ENCODE assay signal across 8 cellular contexts in genomic region chr11:3824714-3825472, GRCh38. TPM values are rescaled to one million over a fixed set of nuclear protein-coding genes. Genes with fewer than 3 reads are reported as not detected.
DNase-seq lines count a peak whose midpoint lies in the region; ATAC-seq and TF ChIP-seq lines count a peak whose summit lies in the region.

No MANE protein-coding gene starts in this region.

- TF ChIP-seq CTCF in WTC11 (IDR thresholded peaks at IDR 0.05) (peak; percentile 87), lower lobe of right lung (IDR thresholded peaks at IDR 0.05) (peak; percentile 75)

- peaks cover 2% of the 10 kb centered on the region for H3K4me1 ChIP-seq in lower lobe of right lung

- H3K4me3 Mint-ChIP-seq in WTC11 = no peak overlapping the region

- H3K9me3 ChIP-seq in lower lobe of right lung = no peaks in the 10 kb centered on the region

- no peaks in the 10 kb centered on the region for H3K27me3 Mint-ChIP-seq in WTC11 (ENCODE audit: low read depth)

- H3K36me3 ChIP-seq in lower lobe of right lung = peaks cover 39% of the 10 kb centered on the region

- peak overlapping the region; percentile 38 for H3K27ac ChIP-seq in caudate nucleus (ENCODE audit: low read depth, low read length)
- no peak overlapping the region for H3K27ac ChIP-seq in lower lobe of right lung

- ATAC-seq in GM21528 (IDR thresholded peaks at IDR 0.05; ENCODE audit: low FRiP score, unreplicated experiment) (peak; percentile 83), WTC11 (peak; percentile 92), lower lobe of right lung (peak; percentile 88 to 89)

- in situ Hi-C loops in KBM-7 (cut with MboI; ENCODE audit: low pct_unique_long_range_greater_than_20kb, low sequenced_read_pairs) = no loop called here

- H3K27me3 ChIP-seq in lower lobe of right lung (ENCODE audit: low read depth) = no peaks in the 10 kb centered on the region

- peaks cover 41% of the 10 kb centered on the region for H3K4me1 Mint-ChIP-seq in WTC11

- POLR2A ChIA-PET in WTC11 (lab: Charles Lee) = interaction anchor here (0.5 to 1.0 kb wide), 2 partner anchors 14 to 669 kb away, joined by 3 to 4 read pairs; no protein-coding TSS in a partner anchor

- no peaks in the 10 kb centered on the region for H3K9me3 Mint-ChIP-seq in WTC11

- DNase-seq in ELR (ENCODE audit: low read depth) (peak; percentile 60), KBM-7 (peak; percentile 87), WTC11 (ENCODE audit: low spot score) (peak; percentile 94), caudate nucleus (lab: John Stamatoyannopoulos, UW) (peak in 34 of 61 donors; percentile 31 to 66 (median 44)), lower lobe of right lung (peak; percentile 83), T1000 (lab: John Stamatoyannopoulos, UW) (no peak)
- peak; percentile 62 to 66 for DNase-seq in stimulated activated CD8-positive, alpha-beta memory T cell treated with anti-CD3 and anti-CD28 coated beads, Interleukin-7, amount 100 ng/mL, for 1 hour (ENCODE audit: low read depth in 2 of 2)

- intact Hi-C loops in lower lobe of right lung (cut with DNase I) = no loop called here

- peak overlapping the region; percentile 26 for H3K27ac Mint-ChIP-seq in WTC11

- CTCF ChIA-PET in WTC11 (lab: Charles Lee) = interaction anchor here (0.6 to 3.3 kb wide), 17 partner anchors 8 to 248 kb away, joined by 3 to 71 read pairs (median 4); partner anchors contain the start of genes PGAP2, RHOG and STIM1

- H3K4me3 ChIP-seq in lower lobe of right lung = no peak overlapping the region

- H3K36me3 Mint-ChIP-seq in WTC11 = peaks cover 28% of the 10 kb centered on the region

TF ChIP-seq in WTC11, 78 proteins besides CTCF, POLR2A, EP300 and RAD21 (continues in another document):
- TF ChIP-seq NFE2L1 (CRISPR knock-in tag; IDR thresholded peaks at IDR 0.05) (no peak), AR (CRISPR knock-in tag; IDR thresholded peaks at IDR 0.05) (0 out of 2 replicates have a peak, but pooled peaks have one; percentile 65), ARID4B (CRISPR knock-in tag; IDR thresholded peaks at IDR 0.05; ENCODE audit: borderline replicate concordance) (no peak), ZNF671 (CRISPR knock-in tag; IDR thresholded peaks at IDR 0.05) (no peak), STAT6 (CRISPR knock-in tag; conservative IDR thresholded peaks at IDR 0.05; ENCODE audit: low read depth) (no peak), NR3C1 (CRISPR knock-in tag; conservative IDR thresholded peaks at IDR 0.05; ENCODE audit: low read depth) (no peak), PRDM15 (CRISPR knock-in tag; IDR thresholded peaks at IDR 0.05) (no peak), OVOL2 (CRISPR knock-in tag; IDR thresholded peaks at IDR 0.05; ENCODE audit: borderline replicate concordance) (no peak), GTF2I (CRISPR knock-in tag; conservative IDR thresholded peaks at IDR 0.05) (no peak), SMAD3 (CRISPR knock-in tag; IDR thresholded peaks at IDR 0.05; ENCODE audit: borderline replicate concordance) (no peak)

RNA-seq across cellular contexts. Expression of gene RHOG, which starts 15.9 kb away (rescaled TPM):
- 28.8 to 33.6 TPM (median 28.8 TPM) in 3 replicates for total RNA-seq in WTC11 (2021)
- total RNA-seq in lower lobe of right lung = 86.5 TPM

RNA-seq across cellular contexts. Expression of gene PGAP2, which starts 16.5 kb away (rescaled TPM):
- total RNA-seq in WTC11 (2021) (38.2 to 43.0 TPM (median 40.7 TPM) in 3 replicates), lower lobe of right lung (23.8 TPM)

RNA-seq across cellular contexts. Expression of gene NUP98, which starts 27.5 kb away (rescaled TPM):
- total RNA-seq in WTC11 (2021) (81.3 to 91.4 TPM (median 81.4 TPM) in 3 replicates), lower lobe of right lung (62.3 TPM)

RNA-seq across cellular contexts. Expression of gene STIM1, which starts 30.6 kb away (rescaled TPM):
- total RNA-seq in WTC11 (2021) = 17.0 to 18.0 TPM (median 17.4 TPM) in 3 replicates
- total RNA-seq in lower lobe of right lung = 59.5 TPM
